ENCODE assay signal across 8 cellular contexts in genomic region chr4:76748649-76749048, GRCh38.
A peak's percentile ranks its signal among the peaks of the same experiment; 100 is the strongest.
DNase-seq lines count a peak whose midpoint lies in the region; ATAC-seq, FAIRE-seq and TF ChIP-seq lines count a peak whose summit lies in the region.

No MANE protein-coding gene starts in this region.

- H3K36me3 ChIP-seq in astrocyte (ENCODE audit: insufficient read depth, low read length), result no peaks in the 10 kb centered on the region

- H3K27me3 ChIP-seq in astrocyte (ENCODE audit: insufficient read depth, low read length), result no peaks in the 10 kb centered on the region

- H3K9me3 ChIP-seq in astrocyte (ENCODE audit: insufficient read depth, low read depth, low read length), result no peaks in the 10 kb centered on the region

- peak; percentile 52 for TF ChIP-seq CTCF in astrocyte (IDR thresholded peaks at IDR 0.05; ENCODE audit: insufficient read depth, low read depth, low read length)
- no peak for TF ChIP-seq CTCF in mesothelial cell of epicardium (IDR thresholded peaks at IDR 0.05; ENCODE audit: unreplicated experiment)

- H3K9me3 Mint-ChIP-seq in astrocyte (ENCODE audit: unreplicated experiment) (no peaks in the 10 kb centered on the region), mesothelial cell of epicardium (peaks cover 7% of the 10 kb centered on the region)

- no peak for ATAC-seq in HG02870 (IDR thresholded peaks at IDR 0.05; ENCODE audit: unreplicated experiment)

- H3K4me3 ChIP-seq in astrocyte (ENCODE audit: insufficient read depth, low read depth, low read length), result no peak overlapping the region

- H3K36me3 Mint-ChIP-seq in astrocyte (ENCODE audit: low read depth, unreplicated experiment) (peaks cover 2% of the 10 kb centered on the region), mesothelial cell of epicardium (peaks cover 15% of the 10 kb centered on the region)

- FAIRE-seq in astrocyte (lab: Jason Lieb, UNC), result no peak

- H3K27me3 Mint-ChIP-seq in astrocyte (ENCODE audit: low read depth, unreplicated experiment) (no peaks in the 10 kb centered on the region), mesothelial cell of epicardium (ENCODE audit: low read depth) (no peaks in the 10 kb centered on the region)

- DNase-seq in NOMO-1 (lab: John Stamatoyannopoulos, UW; ENCODE audit: unreplicated experiment in 2 of 2) (peak; percentile 20 to 62), NOMO-1 treated with dmso at 0.1 percent for 144 hours (lab: John Stamatoyannopoulos, UW; ENCODE audit: unreplicated experiment) (no peak), MV-4-11 (lab: John Stamatoyannopoulos, UW) (peak; percentile 35), astrocyte (ENCODE audit: low read depth) (no peak), mesothelial cell of epicardium (ENCODE audit: low spot score in 2 of 2, unreplicated experiment in 2 of 2) (no peak), ecto neural progenitor cell (ENCODE audit: low spot score) (no peak)
- DNase-seq in stimulated activated naive CD4-positive, alpha-beta T cell treated with Interleukin-2 at 50 U/mL for 16 hours (lab: John Stamatoyannopoulos, UW), result no peak

- peaks cover 75% of the 10 kb centered on the region for H3K4me1 Mint-ChIP-seq in astrocyte (ENCODE audit: low read depth, unreplicated experiment)
- H3K4me1 Mint-ChIP-seq in mesothelial cell of epicardium, result peaks cover 36% of the 10 kb centered on the region

- no peak overlapping the region for H3K27ac Mint-ChIP-seq in astrocyte (ENCODE audit: unreplicated experiment)
- H3K27ac Mint-ChIP-seq in mesothelial cell of epicardium, result peak overlapping the region; percentile 6

- no peaks in the 10 kb centered on the region for H4K20me1 ChIP-seq in astrocyte (ENCODE audit: insufficient read depth, low read length)

- H3K4me3 Mint-ChIP-seq in astrocyte (ENCODE audit: unreplicated experiment), result peak overlapping the region; percentile 42
- H3K4me3 Mint-ChIP-seq in mesothelial cell of epicardium, result no peak overlapping the region

- H3K4me1 ChIP-seq in astrocyte (ENCODE audit: insufficient read depth, low read length), result peaks cover 27% of the 10 kb centered on the region

- no peak overlapping the region for H2AFZ ChIP-seq in astrocyte (ENCODE audit: low read depth, low read length)

- no peak overlapping the region for H3K27ac ChIP-seq in astrocyte (ENCODE audit: low read depth, low read length)

- H3K79me2 ChIP-seq in astrocyte (ENCODE audit: insufficient read depth, low read length), result peaks cover 2% of the 10 kb centered on the region

- no peak overlapping the region for H3K4me2 ChIP-seq in astrocyte (ENCODE audit: low read length)

- H3K9ac ChIP-seq in astrocyte (ENCODE audit: low read length), result no peak overlapping the region

Comparison
In these comparisons a context has a peak if more than half of its experiments do, and no peak if none do; other contexts are left out.
1. DNase-seq: peak in NOMO-1 (2 of 2) and MV-4-11 (single experiment); none in NOMO-1 treated with dmso at 0.1 percent for 144 hours (single experiment), astrocyte (single experiment), mesothelial cell of epicardium (0 of 2), stimulated activated naive CD4-positive, alpha-beta T cell treated with Interleukin-2 at 50 U/mL for 16 hours (single experiment) and ecto neural progenitor cell (single experiment).